ENCODE assay signal across 9 cellular contexts in the genomic region with DNA sequence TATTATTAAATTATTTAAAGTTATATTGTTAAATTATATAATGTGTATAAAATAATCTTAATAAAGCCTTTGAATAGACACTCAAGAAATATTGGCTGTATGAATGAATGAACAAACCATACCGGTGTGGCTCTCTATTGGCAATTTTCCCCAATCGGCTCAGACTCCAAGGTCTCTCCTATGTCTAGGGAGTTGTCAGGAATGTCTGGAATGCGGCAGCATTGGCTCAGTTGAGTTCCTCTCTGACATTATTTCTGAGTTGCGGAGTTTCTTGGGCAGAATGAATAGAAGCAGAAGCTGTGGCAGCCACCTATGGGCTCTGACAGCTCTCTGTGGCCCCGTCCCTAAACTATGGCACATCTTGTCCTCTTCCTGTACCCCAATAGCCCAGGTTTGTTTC.
DNase-seq lines count a peak whose midpoint lies in the region; ATAC-seq and TF ChIP-seq lines count a peak whose summit lies in the region.
"Had no signal": no experiment of that assay in that cellular context is flagged by ENCODE, and none has a peak within 500 bp of the region (broad histone marks: within the 10 kb centered on the region; RNA-seq: fewer than 3 reads in every experiment).

No MANE protein-coding gene starts in this region.

- no TSS peak for BruUV-seq in MCF 10A (replicated peaks; lab: Mats Ljungman, UMichigan)

- H3K4me3 Mint-ChIP-seq in MCF 10A (ENCODE audit: unreplicated experiment) = no peak overlapping the region
- no peak overlapping the region for H3K4me3 Mint-ChIP-seq in stimulated activated memory B cell treated with anti-CD40 and anti-IgM and Interleukin-4, amounts not matched to agents 10 μg/mL and 1 μg/mL and 100 μg/mL, for 72 hours
- H3K4me3 Mint-ChIP-seq: activated CD4-positive, alpha-beta memory T cell treated with anti-CD3 and anti-CD28 coated beads for 36 hours had no signal

- H3K4me1 Mint-ChIP-seq in MCF 10A (ENCODE audit: insufficient read depth, unreplicated experiment) = peaks cover 10% of the 10 kb centered on the region
- peaks cover 13% of the 10 kb centered on the region for H3K4me1 Mint-ChIP-seq in stimulated activated memory B cell treated with anti-CD40 and anti-IgM and Interleukin-4, amounts not matched to agents 10 μg/mL and 1 μg/mL and 100 μg/mL, for 72 hours

- POLR2A ChIA-PET in MCF 10A (lab: Yijun Ruan, JAX) = interaction anchor here (0.6 to 1.1 kb wide), 3 partner anchors 9 to 120 kb away, joined by 3 to 4 read pairs (median 4); no protein-coding TSS in a partner anchor

- CTCF ChIA-PET in MCF 10A (lab: Yijun Ruan, JAX) = interaction anchor here (0.6 to 1.0 kb wide), 3 partner anchors 10 to 54 kb away, joined by 3 to 4 read pairs (median 3); no protein-coding TSS in a partner anchor

- no peak for ATAC-seq in stimulated activated memory B cell treated with anti-CD40 and anti-IgM and Interleukin-4, amounts not matched to agents 10 μg/mL and 1 μg/mL and 100 μg/mL, for 72 hours
- ATAC-seq in GM21619 (IDR thresholded peaks at IDR 0.05; ENCODE audit: unreplicated experiment) = no peak

- no peak for TF ChIP-seq CTCF in MCF 10A (IDR thresholded peaks at IDR 0.05; ENCODE audit: unreplicated experiment)

- H3K27ac Mint-ChIP-seq in MCF 10A (ENCODE audit: low read depth, unreplicated experiment) = peak overlapping the region; percentile 51
- no peak overlapping the region for H3K27ac Mint-ChIP-seq in stimulated activated memory B cell treated with anti-CD40 and anti-IgM and Interleukin-4, amounts not matched to agents 10 μg/mL and 1 μg/mL and 100 μg/mL, for 72 hours
- H3K27ac Mint-ChIP-seq: activated CD4-positive, alpha-beta memory T cell treated with anti-CD3 and anti-CD28 coated beads for 36 hours had no signal

- H3K9me3 Mint-ChIP-seq in MCF 10A (ENCODE audit: unreplicated experiment) = no peaks in the 10 kb centered on the region
- no peaks in the 10 kb centered on the region for H3K9me3 Mint-ChIP-seq in stimulated activated memory B cell treated with anti-CD40 and anti-IgM and Interleukin-4, amounts not matched to agents 10 μg/mL and 1 μg/mL and 100 μg/mL, for 72 hours
- H3K9me3 Mint-ChIP-seq: activated CD4-positive, alpha-beta memory T cell treated with anti-CD3 and anti-CD28 coated beads for 36 hours had no signal

- H3K27me3 Mint-ChIP-seq in MCF 10A (ENCODE audit: insufficient read depth, unreplicated experiment) = no peaks in the 10 kb centered on the region
- H3K27me3 Mint-ChIP-seq in stimulated activated memory B cell treated with anti-CD40 and anti-IgM and Interleukin-4, amounts not matched to agents 10 μg/mL and 1 μg/mL and 100 μg/mL, for 72 hours = peaks cover 5% of the 10 kb centered on the region

- DNase-seq in HS-5 (ENCODE audit: low read depth) = peak; percentile 16
- DNase-seq in MCF 10A (ENCODE audit: unreplicated experiment) = peak; percentile 67
- DNase-seq in iPS-NIHi7 (ENCODE audit: extremely low spot score) = peak; percentile 70
- DNase-seq in stromal cell of bone marrow (ENCODE audit: low read depth) = peak; percentile 30
- DNase-seq in nucleus accumbens (lab: John Stamatoyannopoulos, UW) = no peak
- DNase-seq in NCI-H510A treated with DMSO at 0.1 percent for 48 hours (lab: John Stamatoyannopoulos, UW) = no peak
- DNase-seq: activated CD4-positive, alpha-beta memory T cell treated with anti-CD3 and anti-CD28 coated beads for 36 hours had no signal

- intact Hi-C loops in MCF 10A (cut with micrococcal nuclease) = no loop called here

- H3K36me3 Mint-ChIP-seq in MCF 10A (ENCODE audit: insufficient read depth, unreplicated experiment) = no peaks in the 10 kb centered on the region
- no peaks in the 10 kb centered on the region for H3K36me3 Mint-ChIP-seq in stimulated activated memory B cell treated with anti-CD40 and anti-IgM and Interleukin-4, amounts not matched to agents 10 μg/mL and 1 μg/mL and 100 μg/mL, for 72 hours
- H3K36me3 Mint-ChIP-seq: activated CD4-positive, alpha-beta memory T cell treated with anti-CD3 and anti-CD28 coated beads for 36 hours had no signal

Comparison
In these comparisons a context has a peak if more than half of its experiments do, and no peak if none do; other contexts are left out.
1. DNase-seq: peak in HS-5 (single experiment), MCF 10A (single experiment), iPS-NIHi7 (single experiment) and stromal cell of bone marrow (single experiment); none in nucleus accumbens (0 of 56) and NCI-H510A treated with DMSO at 0.1 percent for 48 hours (single experiment).